1 cellular context compared by ENCODE assay signal in genomic region chr6:136181191-136181833, GRCh38.
A peak's percentile ranks its signal among the peaks of the same experiment; 100 is the strongest.
TF ChIP-seq lines count a peak whose summit lies in the region.

No MANE protein-coding gene starts in this region.

TF ChIP-seq in liver, 16 proteins besides CTCF, POLR2A, EP300 and RAD21 (continued from another document):
- TF ChIP-seq REST (IDR thresholded peaks at IDR 0.05): no peak
- TF ChIP-seq GABPA (IDR thresholded peaks at IDR 0.05 in 1 of 2, conservative IDR thresholded peaks at IDR 0.05 in 1 of 2): no peak
- no peak for TF ChIP-seq TAF1 (conservative IDR thresholded peaks at IDR 0.05)
- TF ChIP-seq FOXA1 (IDR thresholded peaks at IDR 0.05): no peak
- peak; percentile 44 to 55 for TF ChIP-seq HNF4A (conservative IDR thresholded peaks at IDR 0.05)
- no peak for TF ChIP-seq MAX (IDR thresholded peaks at IDR 0.05)
- TF ChIP-seq ATF3 (IDR thresholded peaks at IDR 0.05): no peak
- peak; percentile 48 for TF ChIP-seq SP1 (IDR thresholded peaks at IDR 0.05)
- peak; percentile 7 for TF ChIP-seq FOXA2 (IDR thresholded peaks at IDR 0.05)
- TF ChIP-seq HNF4G (IDR thresholded peaks at IDR 0.05): no peak
- peak; percentile 83 to 93 for TF ChIP-seq RXRA (IDR thresholded peaks at IDR 0.05)
- TF ChIP-seq EGR1 (IDR thresholded peaks at IDR 0.05; ENCODE audit: low read depth in 2 of 2): no peak
- peak; percentile 98 for TF ChIP-seq NR2F2 (IDR thresholded peaks at IDR 0.05)
- no peak for TF ChIP-seq JUND (IDR thresholded peaks at IDR 0.05)
